22 cellular contexts compared by ENCODE assay signal in genomic region chr10:119410361-119411116, GRCh38.
DNase-seq lines count a peak whose midpoint lies in the region; ATAC-seq and TF ChIP-seq lines count a peak whose summit lies in the region.
"Had no signal": no experiment of that assay in that cellular context is flagged by ENCODE, and none has a peak within 500 bp of the region (broad histone marks: within the 10 kb centered on the region; RNA-seq: fewer than 3 reads in every experiment).

No MANE protein-coding gene starts in this region.

- H3K27ac ChIP-seq in heart right ventricle = peak overlapping the region; percentile 67 to 92 (median 83)
- peak overlapping the region; percentile 67 for H3K27ac ChIP-seq in lower lobe of right lung
- peak overlapping the region; percentile 42 to 77 (median 65) for H3K27ac ChIP-seq in sigmoid colon
- H3K27ac ChIP-seq in aorta (ENCODE audit: low read depth in 1 of 2, low read length in 2 of 2) = no peak overlapping the region
- H3K27ac ChIP-seq: cardiac muscle cell, neutrophil, SJCRH30 had no signal

- 87 to 93% methylated on average over 9 of the region's 9 CpGs for WGBS in heart right ventricle, 2 donors
- WGBS in sigmoid colon, 2 donors = 86 to 90% methylated on average over 9 of the region's 9 CpGs
- 89 to 91% methylated on average over 9 of the region's 9 CpGs for WGBS in aorta, 2 donors

- no peak for DNase-seq in heart right ventricle
- DNase-seq in Right ventricle myocardium inferior (ENCODE audit: missing footprints) = no peak
- DNase-seq in lower lobe of right lung = no peak
- DNase-seq in sigmoid colon = no peak
- no peak for DNase-seq in aorta
- no peak for DNase-seq in NCI-H187 (lab: John Stamatoyannopoulos, UW)
- no peak for DNase-seq in stimulated activated CD4-positive, alpha-beta T cell treated with anti-CD3 and anti-CD28 coated beads, Interleukin-2, amount 100 ng/mL, for 48 hours
- DNase-seq in omental fat pad (ENCODE audit: low spot score) = no peak
- DNase-seq: activated CD8-positive, alpha-beta memory T cell treated with anti-CD3 and anti-CD28 coated beads for 24 hours; activated naive CD8-positive, alpha-beta T cell treated with anti-CD3 and anti-CD28 coated beads, Interleukin-2, amount 50 U/mL, for 24 hours; C1 segment of cervical spinal cord; effector memory CD8-positive, alpha-beta T cell; NCI-H2029; NCI-H526; stimulated activated CD4-positive, alpha-beta T cell treated with anti-CD3 and anti-CD28 coated beads, Interleukin-4, amount 100 ng/mL, for 4 hours; stimulated activated CD8-positive, alpha-beta memory T cell treated with anti-CD3 and anti-CD28 coated beads, Interleukin-4, amount 100 ng/mL, for 48 hours; T-helper 2 cell had no signal

- intact Hi-C loops in heart right ventricle (cut with DNase I) = loop anchor here in 6 of 10 donors (2.0 to 10.0 kb wide), 5 partner anchors 38 to 206 kb away; partner anchors contain the start of gene GRK5 (in 1 of the 6)
- intact Hi-C loops in Right ventricle myocardium inferior (cut with DNase I) = no loop called here
- intact Hi-C loops in lower lobe of right lung (cut with DNase I) = no loop called here
- intact Hi-C loops in sigmoid colon (cut with DNase I) = loop anchor here (5.0 kb wide), 2 partner anchors 63 to 103 kb away; no protein-coding TSS in a partner anchor
- intact Hi-C loops in aorta (cut with DNase I) = loop anchor here in 1 of 2 donors (1.0 kb wide), 1 partner anchor 21 kb away; no protein-coding TSS in a partner anchor

- no peak overlapping the region for H3K4me3 ChIP-seq in heart right ventricle
- no peak overlapping the region for H3K4me3 ChIP-seq in lower lobe of right lung
- H3K4me3 ChIP-seq in sigmoid colon = no peak overlapping the region
- H3K4me3 ChIP-seq in aorta (ENCODE audit: low read length in 2 of 2) = no peak overlapping the region
- H3K4me3 ChIP-seq: cardiac muscle cell, lung, SJCRH30, skin epidermis had no signal

- no peak for TF ChIP-seq POLR2A in sigmoid colon (IDR thresholded peaks at IDR 0.05)

- no peaks in the 10 kb centered on the region for H3K9me3 ChIP-seq in heart right ventricle
- H3K9me3 ChIP-seq in lower lobe of right lung = no peaks in the 10 kb centered on the region
- H3K9me3 ChIP-seq in sigmoid colon = no peaks in the 10 kb centered on the region
- no peaks in the 10 kb centered on the region for H3K9me3 ChIP-seq in aorta (ENCODE audit: control insufficient read depth, low read length)
- H3K9me3 ChIP-seq: neutrophil, SJCRH30 had no signal

- no peak for TF ChIP-seq CTCF in heart right ventricle (IDR thresholded peaks at IDR 0.05)
- TF ChIP-seq CTCF in lower lobe of right lung (IDR thresholded peaks at IDR 0.05) = no peak
- TF ChIP-seq CTCF in sigmoid colon (IDR thresholded peaks at IDR 0.05) = no peak
- TF ChIP-seq CTCF in omental fat pad (IDR thresholded peaks at IDR 0.05) = no peak

- TF ChIP-seq EP300 in sigmoid colon (IDR thresholded peaks at IDR 0.05) = no peak

- ATAC-seq in heart right ventricle (no peak), Right ventricle myocardium inferior (no peak), lower lobe of right lung (no peak), aorta (ENCODE audit: low FRiP score) (peak; percentile 21), omental fat pad (ENCODE audit: low FRiP score) (no peak)
- ATAC-seq: activated naive CD8-positive, alpha-beta T cell treated with anti-CD3 and anti-CD28 coated beads, Interleukin-2, amount 50 U/mL, for 24 hours; effector memory CD8-positive, alpha-beta T cell had no signal

- peaks cover 34 to 99% (median 87%) of the 10 kb centered on the region in 9 donors for H3K4me1 ChIP-seq in heart right ventricle
- peaks cover 61% of the 10 kb centered on the region for H3K4me1 ChIP-seq in lower lobe of right lung
- H3K4me1 ChIP-seq in sigmoid colon = peaks cover 0 to 42% (median 28%) of the 10 kb centered on the region in 4 donors
- no peaks in the 10 kb centered on the region for H3K4me1 ChIP-seq in aorta (ENCODE audit: control insufficient read depth in 1 of 2, insufficient read depth in 2 of 2, low read length in 2 of 2)

- H3K36me3 ChIP-seq in heart right ventricle (no peaks in the 10 kb centered on the region), lower lobe of right lung (no peaks in the 10 kb centered on the region), sigmoid colon (no peaks in the 10 kb centered on the region), aorta (ENCODE audit: control insufficient read depth in 1 of 2, insufficient read depth in 2 of 2, low read length in 1 of 2) (no peaks in the 10 kb centered on the region)
- H3K36me3 ChIP-seq: cardiac muscle cell, neutrophil, SJCRH30 had no signal

- H3K27me3 ChIP-seq in heart right ventricle (no peaks in the 10 kb centered on the region), lower lobe of right lung (ENCODE audit: low read depth) (no peaks in the 10 kb centered on the region), sigmoid colon (no peaks in the 10 kb centered on the region), aorta (ENCODE audit: control insufficient read depth in 1 of 2, insufficient read depth in 2 of 2, low read length in 1 of 2) (no peaks in the 10 kb centered on the region)
- H3K27me3 ChIP-seq: cardiac muscle cell, neutrophil, SJCRH30 had no signal

Comparison
In these comparisons a context has a peak if more than half of its experiments do, and no peak if none do; other contexts are left out.
1. intact Hi-C loops: an anchor here in heart right ventricle (2.0 to 10.0 kb wide) and sigmoid colon (5.0 kb wide); none called in Right ventricle myocardium inferior and lower lobe of right lung.
2. H3K27ac ChIP-seq: peak in heart right ventricle (10 of 10), lower lobe of right lung (single experiment) and sigmoid colon (4 of 4); none in aorta (0 of 2).